11 cellular contexts compared by ENCODE assay signal in the genomic region with DNA sequence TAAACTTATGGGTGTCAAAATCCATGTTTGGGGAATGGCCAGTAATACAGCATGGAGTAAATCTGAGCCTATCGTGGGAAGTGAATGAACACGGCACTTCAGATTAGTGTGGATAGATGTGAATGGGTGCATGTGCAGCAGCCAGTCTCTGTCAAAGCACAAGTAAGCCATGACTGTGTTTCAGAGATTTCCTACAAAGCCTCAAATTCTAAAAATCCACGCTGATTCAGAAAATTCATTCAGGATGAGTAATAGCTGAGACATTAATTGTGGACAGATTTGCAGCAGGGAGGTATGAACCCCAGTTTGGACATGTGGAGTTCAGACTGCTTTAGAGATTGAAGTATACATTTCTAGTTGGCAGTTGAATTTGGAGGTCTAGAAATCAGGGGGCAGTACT.
A peak's percentile ranks its signal among the peaks of the same experiment; 100 is the strongest.
DNase-seq lines count a peak whose midpoint lies in the region; ATAC-seq and TF ChIP-seq lines count a peak whose summit lies in the region.
"Had no signal": no experiment of that assay in that cellular context is flagged by ENCODE, and none has a peak within 500 bp of the region (broad histone marks: within the 10 kb centered on the region; RNA-seq: fewer than 3 reads in every experiment).

No MANE protein-coding gene starts in this region.

- POLR2A ChIA-PET in PC-3 (lab: Charles Lee; ENCODE audit: unreplicated experiment), result no interaction called here

- H3K27me3 ChIP-seq in PC-3 (ENCODE audit: low read length), result no peaks in the 10 kb centered on the region

- peaks cover 55% of the 10 kb centered on the region for H4K20me1 ChIP-seq in PC-3 (ENCODE audit: low read length)

- in situ Hi-C loops in GM13976 (cut with MboI; ENCODE audit: low sequenced_read_pairs, unreplicated experiment), result no loop called here

- H3K27me3 Mint-ChIP-seq in activated T-helper 1 cell treated with anti-CD3 and anti-CD28 coated beads, Interleukin-12 subunit alpha, Interleukin-12 subunit beta, Interleukin-2, Interleukin-4 antibody, amounts not matched to agents 30 ng/mL and 10 ng/mL and 1 ng/mL, durations not matched to agents 14 hours and 24 hours and 36 hours (ENCODE audit: insufficient read depth), result no peaks in the 10 kb centered on the region
- H3K27me3 Mint-ChIP-seq: CD4-positive, alpha-beta T cell had no signal

- no peaks in the 10 kb centered on the region for H3K36me3 ChIP-seq in PC-3 (ENCODE audit: low read depth, low read length)

- no peak overlapping the region for H3K4me3 Mint-ChIP-seq in activated T-helper 1 cell treated with anti-CD3 and anti-CD28 coated beads, Interleukin-12 subunit alpha, Interleukin-12 subunit beta, Interleukin-2, Interleukin-4 antibody, amounts not matched to agents 30 ng/mL and 10 ng/mL and 1 ng/mL, durations not matched to agents 14 hours and 24 hours and 36 hours
- H3K4me3 Mint-ChIP-seq: CD4-positive, alpha-beta T cell had no signal

- no peak overlapping the region for H3K4me3 ChIP-seq in PC-3 (ENCODE audit: low read length)

- peak overlapping the region; percentile 59 for H3K4me2 ChIP-seq in PC-3 (ENCODE audit: low read length)

- no peak overlapping the region for H3K9ac ChIP-seq in PC-3 (ENCODE audit: low read length)
- H3K9ac ChIP-seq: parathyroid adenoma had no signal

- H3K27ac ChIP-seq in PC-3 (ENCODE audit: low read length) (peak overlapping the region; percentile 34), epithelial cell of prostate (no peak overlapping the region)
- H3K27ac ChIP-seq: parathyroid adenoma had no signal

- no peak for TF ChIP-seq CTCF in AG09319 (IDR thresholded peaks at IDR 0.05; ENCODE audit: low read depth, low read length)
- TF ChIP-seq CTCF in PC-3 (conservative IDR thresholded peaks at IDR 0.05; ENCODE audit: low read depth, low read length), result no peak
- TF ChIP-seq CTCF in GM13976 (IDR thresholded peaks at IDR 0.05; ENCODE audit: borderline replicate concordance, control extremely low read depth, extremely low read depth, insufficient read depth, missing control alignments), result no peak

- no peaks in the 10 kb centered on the region for H3K9me3 Mint-ChIP-seq in activated T-helper 1 cell treated with anti-CD3 and anti-CD28 coated beads, Interleukin-12 subunit alpha, Interleukin-12 subunit beta, Interleukin-2, Interleukin-4 antibody, amounts not matched to agents 30 ng/mL and 10 ng/mL and 1 ng/mL, durations not matched to agents 14 hours and 24 hours and 36 hours
- H3K9me3 Mint-ChIP-seq: CD4-positive, alpha-beta T cell had no signal

- CTCF ChIA-PET in PC-3 (lab: Charles Lee), result no interaction called here

- ATAC-seq in PC-3 (peak; percentile 82), GM19351 (IDR thresholded peaks at IDR 0.05; ENCODE audit: unreplicated experiment) (no peak)

- no peaks in the 10 kb centered on the region for H3F3A ChIP-seq in PC-3 (ENCODE audit: low read length, unreplicated experiment)

- H3K9me2 ChIP-seq in PC-3 (replicated peaks; ENCODE audit: low read length), result no peaks in the 10 kb centered on the region

- H3K4me1 ChIP-seq in PC-3 (ENCODE audit: insufficient read depth, low read length), result peaks cover 37% of the 10 kb centered on the region

- no peaks in the 10 kb centered on the region for H3K9me3 ChIP-seq in PC-3 (ENCODE audit: low read length)

- H2AFZ ChIP-seq in PC-3 (ENCODE audit: low read length), result no peak overlapping the region
- H2AFZ ChIP-seq: parathyroid adenoma had no signal

- H3K4me1 Mint-ChIP-seq in activated T-helper 1 cell treated with anti-CD3 and anti-CD28 coated beads, Interleukin-12 subunit alpha, Interleukin-12 subunit beta, Interleukin-2, Interleukin-4 antibody, amounts not matched to agents 30 ng/mL and 10 ng/mL and 1 ng/mL, durations not matched to agents 14 hours and 24 hours and 36 hours (ENCODE audit: low read depth), result peaks cover 5% of the 10 kb centered on the region

- H3K79me2 ChIP-seq in PC-3 (ENCODE audit: low read length), result peaks cover 99% of the 10 kb centered on the region

- no peak overlapping the region for H3K27ac Mint-ChIP-seq in activated T-helper 1 cell treated with anti-CD3 and anti-CD28 coated beads, Interleukin-12 subunit alpha, Interleukin-12 subunit beta, Interleukin-2, Interleukin-4 antibody, amounts not matched to agents 30 ng/mL and 10 ng/mL and 1 ng/mL, durations not matched to agents 14 hours and 24 hours and 36 hours
- H3K27ac Mint-ChIP-seq: CD4-positive, alpha-beta T cell had no signal

- H3K36me3 Mint-ChIP-seq in activated T-helper 1 cell treated with anti-CD3 and anti-CD28 coated beads, Interleukin-12 subunit alpha, Interleukin-12 subunit beta, Interleukin-2, Interleukin-4 antibody, amounts not matched to agents 30 ng/mL and 10 ng/mL and 1 ng/mL, durations not matched to agents 14 hours and 24 hours and 36 hours (ENCODE audit: low read depth), result peaks cover 1% of the 10 kb centered on the region

- DNase-seq in AG09319 (ENCODE audit: extremely low read depth, low read depth) (peak; percentile 32), PC-3 (peak; percentile 74), epithelial cell of prostate (ENCODE audit: low read depth, low spot score) (peak; percentile 14), myocyte (ENCODE audit: low read depth) (peak; percentile 58), SK-N-DZ (ENCODE audit: low spot score) (no peak), GM13976 (ENCODE audit: low spot score) (no peak)
- no peak for DNase-seq in activated T-helper 1 cell treated with anti-CD3 and anti-CD28 coated beads, Interleukin-12 subunit alpha, Interleukin-12 subunit beta, Interleukin-2, Interleukin-4 antibody, amounts not matched to agents 30 ng/mL and 10 ng/mL and 1 ng/mL, durations not matched to agents 14 hours and 24 hours and 36 hours (ENCODE audit: low spot score)
- DNase-seq: CD4-positive, alpha-beta T cell; MV-4-11 had no signal

- BruUV-seq in PC-3 (replicated peaks; lab: Mats Ljungman, UMichigan), result no TSS peak

- intact Hi-C loops in PC-3 (cut with micrococcal nuclease), result loop anchor here (5.0 kb wide), 1 partner anchor 37 kb away; no protein-coding TSS in a partner anchor
- intact Hi-C loops in activated T-helper 1 cell treated with anti-CD3 and anti-CD28 coated beads, Interleukin-12 subunit alpha, Interleukin-12 subunit beta, Interleukin-2, Interleukin-4 antibody, amounts not matched to agents 30 ng/mL and 10 ng/mL and 1 ng/mL, durations not matched to agents 14 hours and 24 hours and 36 hours (cut with micrococcal nuclease), result no loop called here

Comparison
In these comparisons a context has a peak if more than half of its experiments do, and no peak if none do; other contexts are left out.
1. DNase-seq: peak in AG09319 (single experiment), PC-3 (single experiment), epithelial cell of prostate (single experiment) and myocyte (single experiment); none in SK-N-DZ (single experiment), GM13976 (single experiment) and activated T-helper 1 cell treated with anti-CD3 and anti-CD28 coated beads, Interleukin-12 subunit alpha, Interleukin-12 subunit beta, Interleukin-2, Interleukin-4 antibody, amounts not matched to agents 30 ng/mL and 10 ng/mL and 1 ng/mL, durations not matched to agents 14 hours and 24 hours and 36 hours (single experiment).